ENCODE assay signal across 1 cellular context in the genomic region with DNA sequence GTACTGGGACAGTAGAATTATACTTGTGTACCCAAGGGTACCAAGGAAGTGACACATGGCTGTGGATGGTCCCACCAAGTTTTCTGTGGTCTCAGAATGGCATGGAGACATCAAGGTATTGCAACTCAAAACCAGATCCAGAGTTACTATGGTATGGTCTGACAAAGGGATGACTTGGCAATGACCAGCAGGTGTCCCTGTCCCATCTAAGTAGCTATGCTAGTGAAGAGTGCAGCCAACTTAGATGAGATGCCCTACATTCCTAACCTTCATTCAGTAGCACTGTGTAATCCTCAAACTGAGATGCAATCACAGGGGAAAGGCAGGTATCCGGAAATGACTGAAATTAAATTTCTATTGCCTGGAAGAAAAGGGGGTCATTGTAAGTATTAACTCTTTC.
TF ChIP-seq lines count a peak whose summit lies in the region.

No MANE protein-coding gene starts in this region.

TF ChIP-seq in H1, 55 proteins besides CTCF, POLR2A, EP300 and RAD21:
- no peak for TF ChIP-seq FOSL1 (IDR thresholded peaks at IDR 0.05; ENCODE audit: insufficient read depth, low read depth, low read length)
- no peak for TF ChIP-seq ZNF274 (IDR thresholded peaks at IDR 0.05; ENCODE audit: borderline replicate concordance, extremely low read depth, low read length)
